Comparison of ENCODE assay signal across 8 cellular contexts in genomic region chr17:59756236-59756818, GRCh38. TPM values are rescaled to one million over a fixed set of nuclear protein-coding genes. Genes with fewer than 3 reads are reported as not detected.
DNase-seq lines count a peak whose midpoint lies in the region; ATAC-seq and TF ChIP-seq lines count a peak whose summit lies in the region.

No MANE protein-coding gene starts in this region.

- 0 out of 2 replicates have a peak overlapping the region, but pooled peaks have one; percentile 52 for H3K27ac ChIP-seq in SK-N-MC

- TF ChIP-seq CTCF in epithelial cell of esophagus (IDR thresholded peaks at IDR 0.05; ENCODE audit: insufficient read depth, low read depth, low read length, missing control alignments), result no peak

- ATAC-seq in GM19324 (IDR thresholded peaks at IDR 0.05; ENCODE audit: low FRiP score, unreplicated experiment), result no peak
- no peak for ATAC-seq in HG03457 (IDR thresholded peaks at IDR 0.05; ENCODE audit: unreplicated experiment)

- POLR2A ChIA-PET in HEK293T (lab: Yijun Ruan, JAX), result no interaction called here

- peak overlapping the region; percentile 21 for H3K9ac ChIP-seq in SK-N-MC (ENCODE audit: insufficient read length)
- peak overlapping the region; percentile 70 for H3K9ac ChIP-seq in skeletal muscle satellite cell (ENCODE audit: low read depth, low read length)

- no peak overlapping the region for H3K4me3 ChIP-seq in SK-N-MC
- no peak overlapping the region for H3K4me3 ChIP-seq in epithelial cell of esophagus (ENCODE audit: low read length)
- H3K4me3 ChIP-seq in skeletal muscle satellite cell (ENCODE audit: low read length), result peak overlapping the region; percentile 22

- no peaks in the 10 kb centered on the region for H3K9me3 ChIP-seq in SK-N-MC (ENCODE audit: low read depth, low read length)
- no peaks in the 10 kb centered on the region for H3K9me3 ChIP-seq in skeletal muscle satellite cell (replicated peaks; ENCODE audit: low read length)

- peak overlapping the region; percentile 45 for H3K4me2 ChIP-seq in skeletal muscle satellite cell (ENCODE audit: low read length)

- H3K36me3 ChIP-seq in SK-N-MC (ENCODE audit: insufficient read depth, low read length) (peaks cover 11% of the 10 kb centered on the region), skeletal muscle satellite cell (ENCODE audit: insufficient read depth, low read length) (no peaks in the 10 kb centered on the region)

- H3K27me3 ChIP-seq in skeletal muscle satellite cell (ENCODE audit: control insufficient read depth, insufficient read depth, low read length), result no peaks in the 10 kb centered on the region

- CTCF ChIA-PET in HEK293T (lab: Yijun Ruan, JAX), result interaction anchor here (0.5 kb wide), 1 partner anchor 9 kb away, joined by 6 read pairs; no protein-coding TSS in a partner anchor

- DNase-seq in GM04504 (ENCODE audit: low read depth) (peak; percentile 75), SK-N-MC (ENCODE audit: low read depth, low spot score) (no peak), epithelial cell of esophagus (ENCODE audit: low read depth) (peak; percentile 87), HEK293T (ENCODE audit: extremely low spot score) (no peak)
- DNase-seq in activated effector memory CD4-positive, alpha-beta T cell treated with anti-CD3 and anti-CD28 coated beads, Interleukin-2, amount 50 U/mL, for 16 hours, result no peak

- peaks cover 39% of the 10 kb centered on the region for H3K4me1 ChIP-seq in skeletal muscle satellite cell (ENCODE audit: control insufficient read depth, insufficient read depth, low read length)

TF ChIP-seq in HEK293T, 16 proteins besides CTCF, POLR2A, EP300 and RAD21:
- TF ChIP-seq FOXA1 (IDR thresholded peaks at IDR 0.05), result no peak

RNA-seq across cellular contexts. Expression of gene VMP1, which starts 48.9 kb away (rescaled TPM):
- total RNA-seq in skeletal muscle satellite cell (2012; rRNA removed), result 178 and 192 TPM in 2 replicates

RNA-seq across cellular contexts. Expression of gene PTRH2, which starts 49.1 kb away (rescaled TPM):
- total RNA-seq in skeletal muscle satellite cell (2012; rRNA removed), result 22.3 and 26.9 TPM in 2 replicates

Comparison
In these comparisons a context has a peak if more than half of its experiments do, and no peak if none do; other contexts are left out.
1. DNase-seq: peak in GM04504 (single experiment) and epithelial cell of esophagus (single experiment); none in SK-N-MC (single experiment), activated effector memory CD4-positive, alpha-beta T cell treated with anti-CD3 and anti-CD28 coated beads, Interleukin-2, amount 50 U/mL, for 16 hours (single experiment) and HEK293T (single experiment).